In genomic region chr6:56992053-56992452, GRCh38 we compare ENCODE assay signal across 1 cellular context.
TF ChIP-seq lines count a peak whose summit lies in the region.

No MANE protein-coding gene starts in this region.

TF ChIP-seq in GM23338, 12 proteins besides CTCF, POLR2A, EP300 and RAD21 (continued from another document):
- TF ChIP-seq REST (IDR thresholded peaks at IDR 0.05; ENCODE audit: unreplicated experiment), result no peak
- TF ChIP-seq POLR2AphosphoS5 (IDR thresholded peaks at IDR 0.05; ENCODE audit: low read depth), result no peak
- no peak for TF ChIP-seq STAT1 (IDR thresholded peaks at IDR 0.05; ENCODE audit: unreplicated experiment)
TF ChIP-seq in GM23338: peak in this region for 0.
